In genomic region chr7:76069238-76069638, GRCh38 we compare ENCODE assay signal across 1 cellular context.
TF ChIP-seq lines count a peak whose summit lies in the region.

No MANE protein-coding gene starts in this region.

TF ChIP-seq in K562, 482 proteins besides CTCF, POLR2A, EP300 and RAD21:
- TF ChIP-seq RAD51 (IDR thresholded peaks at IDR 0.05; ENCODE audit: borderline replicate concordance, low read depth), result no peak
- no peak for TF ChIP-seq ZNF589 (CRISPR knock-in tag; IDR thresholded peaks at IDR 0.05; ENCODE audit: low read depth)
- no peak for TF ChIP-seq ZNF707 (CRISPR knock-in tag; conservative IDR thresholded peaks at IDR 0.05)
- TF ChIP-seq NFIC (IDR thresholded peaks at IDR 0.05), result peak; percentile 46; the same call in 1 of the 2 replicates
- TF ChIP-seq, protein P1, sequence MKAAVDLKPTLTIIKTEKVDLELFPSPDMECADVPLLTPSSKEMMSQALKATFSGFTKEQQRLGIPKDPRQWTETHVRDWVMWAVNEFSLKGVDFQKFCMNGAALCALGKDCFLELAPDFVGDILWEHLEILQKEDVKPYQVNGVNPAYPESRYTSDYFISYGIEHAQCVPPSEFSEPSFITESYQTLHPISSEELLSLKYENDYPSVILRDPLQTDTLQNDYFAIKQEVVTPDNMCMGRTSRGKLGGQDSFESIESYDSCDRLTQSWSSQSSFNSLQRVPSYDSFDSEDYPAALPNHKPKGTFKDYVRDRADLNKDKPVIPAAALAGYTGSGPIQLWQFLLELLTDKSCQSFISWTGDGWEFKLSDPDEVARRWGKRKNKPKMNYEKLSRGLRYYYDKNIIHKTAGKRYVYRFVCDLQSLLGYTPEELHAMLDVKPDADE (conservative IDR thresholded peaks at IDR 0.05; ENCODE audit: control insufficient read depth, low read depth, low read length), result no peak
- TF ChIP-seq TBL1XR1 (IDR thresholded peaks at IDR 0.05; ENCODE audit: low read length in 2 of 2), result peak in 1 of 2 experiments; percentile 26; a peak in 1 of 4 replicates
- TF ChIP-seq CTBP1 (IDR thresholded peaks at IDR 0.05; ENCODE audit: borderline replicate concordance), result peak; percentile 72; the same call in 1 of the 2 replicates
- TF ChIP-seq PRDM10 (IDR thresholded peaks at IDR 0.05; ENCODE audit: partially characterized antibody), result no peak
- peak in 1 of 2 experiments; percentile 64; a peak in 2 of 4 replicates for TF ChIP-seq RCOR1 (IDR thresholded peaks at IDR 0.05; ENCODE audit: borderline replicate concordance in 1 of 2, low read depth in 2 of 2, low read length in 2 of 2)
- no peak for TF ChIP-seq MECOM (CRISPR knock-in tag; IDR thresholded peaks at IDR 0.05)
- TF ChIP-seq ZNF263 (CRISPR knock-in tag; IDR thresholded peaks at IDR 0.05; ENCODE audit: borderline replicate concordance), result peak; percentile 99
- no peak for TF ChIP-seq TCFL5 (CRISPR knock-in tag; conservative IDR thresholded peaks at IDR 0.05)
- TF ChIP-seq, protein P2, sequence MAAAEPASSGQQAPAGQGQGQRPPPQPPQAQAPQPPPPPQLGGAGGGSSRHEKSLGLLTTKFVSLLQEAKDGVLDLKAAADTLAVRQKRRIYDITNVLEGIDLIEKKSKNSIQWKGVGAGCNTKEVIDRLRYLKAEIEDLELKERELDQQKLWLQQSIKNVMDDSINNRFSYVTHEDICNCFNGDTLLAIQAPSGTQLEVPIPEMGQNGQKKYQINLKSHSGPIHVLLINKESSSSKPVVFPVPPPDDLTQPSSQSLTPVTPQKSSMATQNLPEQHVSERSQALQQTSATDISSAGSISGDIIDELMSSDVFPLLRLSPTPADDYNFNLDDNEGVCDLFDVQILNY (CRISPR knock-in tag; IDR thresholded peaks at IDR 0.05), result no peak
- TF ChIP-seq, protein P3, sequence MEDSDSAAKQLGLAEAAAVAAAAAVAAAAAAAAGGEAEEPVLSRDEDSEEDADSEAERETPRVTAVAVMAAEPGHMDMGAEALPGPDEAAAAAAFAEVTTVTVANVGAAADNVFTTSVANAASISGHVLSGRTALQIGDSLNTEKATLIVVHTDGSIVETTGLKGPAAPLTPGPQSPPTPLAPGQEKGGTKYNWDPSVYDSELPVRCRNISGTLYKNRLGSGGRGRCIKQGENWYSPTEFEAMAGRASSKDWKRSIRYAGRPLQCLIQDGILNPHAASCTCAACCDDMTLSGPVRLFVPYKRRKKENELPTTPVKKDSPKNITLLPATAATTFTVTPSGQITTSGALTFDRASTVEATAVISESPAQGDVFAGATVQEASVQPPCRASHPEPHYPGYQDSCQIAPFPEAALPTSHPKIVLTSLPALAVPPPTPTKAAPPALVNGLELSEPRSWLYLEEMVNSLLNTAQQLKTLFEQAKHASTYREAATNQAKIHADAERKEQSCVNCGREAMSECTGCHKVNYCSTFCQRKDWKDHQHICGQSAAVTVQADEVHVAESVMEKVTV (CRISPR knock-in tag; IDR thresholded peaks at IDR 0.05), result peak; percentile 78
- no peak for TF ChIP-seq PCBP2 (IDR thresholded peaks at IDR 0.05; ENCODE audit: low read depth, low read length, poor library complexity, severe bottlenecking)
- TF ChIP-seq SMC3 (conservative IDR thresholded peaks at IDR 0.05; ENCODE audit: insufficient read depth, low read depth, low read length), result peak; percentile 33; the same call in 1 of the 2 replicates
- peak; percentile 46; the same call in 1 of the 2 replicates for TF ChIP-seq RB1 (IDR thresholded peaks at IDR 0.05; ENCODE audit: low read depth)
- TF ChIP-seq ZEB2 (IDR thresholded peaks at IDR 0.05), result 0 out of 2 replicates have a peak, but pooled peaks have one; percentile 14
- no peak for TF ChIP-seq SETDB1 (IDR thresholded peaks at IDR 0.05; ENCODE audit: low read length)
- TF ChIP-seq BHLHE40 (IDR thresholded peaks at IDR 0.05; ENCODE audit: low read length), result 0 out of 2 replicates have a peak, but pooled peaks have one; percentile 13
- peak; percentile 43; the same call in 1 of the 2 replicates for TF ChIP-seq ZNF384 (IDR thresholded peaks at IDR 0.05; ENCODE audit: low read depth, low read length)
- no peak for TF ChIP-seq STAT5B (CRISPR knock-in tag; IDR thresholded peaks at IDR 0.05)
- no peak for TF ChIP-seq ESRRB (CRISPR knock-in tag; IDR thresholded peaks at IDR 0.05; ENCODE audit: borderline replicate concordance)
- TF ChIP-seq VEZF1 (CRISPR knock-in tag; IDR thresholded peaks at IDR 0.05), result peak; percentile 29; the same call in 1 of the 2 replicates
- TF ChIP-seq KLF13 (tag; IDR thresholded peaks at IDR 0.05; ENCODE audit: borderline replicate concordance, low read depth), result no peak
- TF ChIP-seq, protein P4, sequence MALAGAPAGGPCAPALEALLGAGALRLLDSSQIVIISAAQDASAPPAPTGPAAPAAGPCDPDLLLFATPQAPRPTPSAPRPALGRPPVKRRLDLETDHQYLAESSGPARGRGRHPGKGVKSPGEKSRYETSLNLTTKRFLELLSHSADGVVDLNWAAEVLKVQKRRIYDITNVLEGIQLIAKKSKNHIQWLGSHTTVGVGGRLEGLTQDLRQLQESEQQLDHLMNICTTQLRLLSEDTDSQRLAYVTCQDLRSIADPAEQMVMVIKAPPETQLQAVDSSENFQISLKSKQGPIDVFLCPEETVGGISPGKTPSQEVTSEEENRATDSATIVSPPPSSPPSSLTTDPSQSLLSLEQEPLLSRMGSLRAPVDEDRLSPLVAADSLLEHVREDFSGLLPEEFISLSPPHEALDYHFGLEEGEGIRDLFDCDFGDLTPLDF (CRISPR knock-in tag; IDR thresholded peaks at IDR 0.05), result no peak
- TF ChIP-seq MTA1 (IDR thresholded peaks at IDR 0.05; ENCODE audit: borderline replicate concordance), result no peak
- peak; percentile 87 for TF ChIP-seq SPI1 (IDR thresholded peaks at IDR 0.05; ENCODE audit: borderline replicate concordance, low read depth, low read length)
- no peak for TF ChIP-seq CHD1 (IDR thresholded peaks at IDR 0.05; ENCODE audit: low read length)
- TF ChIP-seq SREBF2 (CRISPR knock-in tag; IDR thresholded peaks at IDR 0.05), result no peak
- peak; percentile 29; the same call in 1 of the 2 replicates for TF ChIP-seq CREM (IDR thresholded peaks at IDR 0.05; ENCODE audit: low read depth)
- no peak for TF ChIP-seq NR2F6 (CRISPR knock-in tag; IDR thresholded peaks at IDR 0.05)
TF ChIP-seq in K562: peak in this region for 14.
